ENCODE assay signal across 16 cellular contexts in genomic region chr3:78130741-78131290, GRCh38.
"Had no signal": no experiment of that assay in that cellular context is flagged by ENCODE, and none has a peak within 500 bp of the region (broad histone marks: within the 10 kb centered on the region; RNA-seq: fewer than 3 reads in every experiment).

No MANE protein-coding gene starts in this region.

- H3K36me3 ChIP-seq: esophagus squamous epithelium, heart right ventricle, upper lobe of right lung had no signal

- H3K4me1 ChIP-seq: esophagus squamous epithelium, heart right ventricle, upper lobe of right lung had no signal

- H3K4me3 ChIP-seq: esophagus squamous epithelium, heart right ventricle, upper lobe of right lung had no signal

- H3K27me3 ChIP-seq: esophagus squamous epithelium, heart right ventricle, upper lobe of right lung had no signal

- H3K9me3 ChIP-seq: esophagus squamous epithelium, heart right ventricle, upper lobe of right lung had no signal

- H3K27ac ChIP-seq: esophagus squamous epithelium, heart right ventricle, upper lobe of right lung had no signal

- DNase-seq: activated B cell treated with CpG ODN at 0.5 μM for 24 hours; activated CD4-positive, alpha-beta memory T cell treated with anti-CD3 and anti-CD28 coated beads for 36 hours; activated CD4-positive, alpha-beta T cell treated with anti-CD3 and anti-CD28 coated beads for 4 hours; activated naive CD4-positive, alpha-beta T cell; activated naive CD8-positive, alpha-beta T cell treated with anti-CD3 and anti-CD28 coated beads for 36 hours; activated T-cell treated with anti-CD3 and anti-CD28 coated beads for 4 hours; amniotic stem cell; effector memory CD4-positive, alpha-beta T cell; esophagus squamous epithelium; heart right ventricle; left ventricle myocardium superior; occipital lobe; retina; stimulated activated naive CD4-positive, alpha-beta T cell; upper lobe of right lung had no signal

- ATAC-seq: activated T-helper 17 cell treated with anti-CD3 and anti-CD28 coated beads, Interleukin-2, amount 50 U/mL, for 72 hours; heart right ventricle; left ventricle myocardium superior; upper lobe of right lung had no signal
